Comparison of ENCODE assay signal across 8 cellular contexts in genomic region chr12:21501258-21502163, GRCh38. TPM values are rescaled to one million over a fixed set of nuclear protein-coding genes. Genes with fewer than 3 reads are reported as not detected.
A peak's percentile ranks its signal among the peaks of the same experiment; 100 is the strongest.
DNase-seq lines count a peak whose midpoint lies in the region; ATAC-seq and TF ChIP-seq lines count a peak whose summit lies in the region.

Gene GOLT1B, plus strand, starts transcription at chr12:21501789. Its CDS starts 135 bp downstream, at chr12:21501924.
Gene RECQL, minus strand, starts transcription at chr12:21501635. Its CDS starts 2,065 bp downstream, at chr12:21499570.

- H3K4me3 Mint-ChIP-seq in progenitor cell of endocrine pancreas (ENCODE audit: low read depth) = no peak within 1 kb of the TSS

- H3K9me3 ChIP-seq in left ventricle myocardium inferior (replicated peaks) = no peaks in the 10 kb centered on the region

- H3K27me3 ChIP-seq in left ventricle myocardium inferior (ENCODE audit: low read depth) = no peaks in the 10 kb centered on the region

- peaks cover 4% of the 10 kb centered on the region for H3K36me3 Mint-ChIP-seq in progenitor cell of endocrine pancreas (ENCODE audit: insufficient read depth)

- no peaks in the 10 kb centered on the region for H3K27me3 Mint-ChIP-seq in progenitor cell of endocrine pancreas

- H3K4me1 ChIP-seq in left ventricle myocardium inferior = peaks cover 76% of the 10 kb centered on the region

- no peak within 1 kb of the TSS for H3K27ac Mint-ChIP-seq in progenitor cell of endocrine pancreas

- ATAC-seq in GM18498 (IDR thresholded peaks at IDR 0.05; ENCODE audit: unreplicated experiment) = peak; percentile 99
- peak; percentile 98 for ATAC-seq in HG02885 (IDR thresholded peaks at IDR 0.05; ENCODE audit: poor library complexity, unreplicated experiment)

- TF ChIP-seq CTCF in left ventricle myocardium inferior (IDR thresholded peaks at IDR 0.05; ENCODE audit: borderline replicate concordance) = no peak
- no peak for TF ChIP-seq CTCF in progenitor cell of endocrine pancreas (IDR thresholded peaks at IDR 0.05; ENCODE audit: unreplicated experiment)

- H3K36me3 ChIP-seq in left ventricle myocardium inferior = peaks cover 20% of the 10 kb centered on the region

- peak within 1 kb of the TSS; percentile 94 for H3K4me3 ChIP-seq in left ventricle myocardium inferior

- DNase-seq in NCI-H1694 (lab: John Stamatoyannopoulos, UW) (peak; percentile 99), amygdala (lab: John Stamatoyannopoulos, UW) (peak; percentile 53 to 98 (median 91)), left ventricle myocardium inferior (peak; percentile 91), progenitor cell of endocrine pancreas (ENCODE audit: low spot score, unreplicated experiment) (peak; percentile 90), ureter (ENCODE audit: low spot score) (peak; percentile 95)

- H3K27ac ChIP-seq in left ventricle myocardium inferior (replicated peaks) = peak within 1 kb of the TSS; percentile 87

- intact Hi-C loops in T-helper 1 cell treated with Interleukin-12 subunit alpha and Interleukin-12 subunit beta and Interleukin-4 antibody, amounts not matched to agents 30 ng/mL and 1 ng/mL, for 36 hours (cut with micrococcal nuclease) = loop anchor here (1.0 to 5.0 kb wide), 10 partner anchors 8 to 1181 kb away; partner anchors contain the start of genes C2CD5, CMAS, ETNK1 and LDHB
- intact Hi-C loops in left ventricle myocardium inferior (cut with micrococcal nuclease) = loop anchor here (5.0 to 10.0 kb wide), 2 partner anchors 173 to 391 kb away; no protein-coding TSS in a partner anchor

- H3K9me3 Mint-ChIP-seq in progenitor cell of endocrine pancreas (ENCODE audit: low read depth) = no peaks in the 10 kb centered on the region

- peaks cover 7% of the 10 kb centered on the region for H3K4me1 Mint-ChIP-seq in progenitor cell of endocrine pancreas (ENCODE audit: low read depth)

RNA-seq across cellular contexts. Expression of gene GOLT1B, which starts in this region (rescaled TPM):
- total RNA-seq in T-helper 1 cell treated with Interleukin-12 subunit alpha and Interleukin-12 subunit beta and Interleukin-4 antibody, amounts not matched to agents 30 ng/mL and 1 ng/mL, for 36 hours = 46.3 and 48.9 TPM in 2 replicates
- 17.5 TPM for total RNA-seq in left ventricle myocardium inferior
- total RNA-seq in progenitor cell of endocrine pancreas = 41.1 and 49.3 TPM in 2 replicates
- 33.7 TPM for total RNA-seq in ureter

RNA-seq across cellular contexts. Expression of gene RECQL, which starts in this region (rescaled TPM):
- total RNA-seq in T-helper 1 cell treated with Interleukin-12 subunit alpha and Interleukin-12 subunit beta and Interleukin-4 antibody, amounts not matched to agents 30 ng/mL and 1 ng/mL, for 36 hours = 72.5 and 77.6 TPM in 2 replicates
- 23.1 TPM for total RNA-seq in left ventricle myocardium inferior
- 36.6 and 37.7 TPM in 2 replicates for total RNA-seq in progenitor cell of endocrine pancreas
- total RNA-seq in ureter = 23.9 TPM

Comparison
In these comparisons a context has a peak if more than half of its experiments do, and no peak if none do; other contexts are left out.
1. Peak in every context shown above with its lines: DNase-seq, ATAC-seq, H3K4me3 ChIP-seq and H3K27ac ChIP-seq.